In the genomic region with DNA sequence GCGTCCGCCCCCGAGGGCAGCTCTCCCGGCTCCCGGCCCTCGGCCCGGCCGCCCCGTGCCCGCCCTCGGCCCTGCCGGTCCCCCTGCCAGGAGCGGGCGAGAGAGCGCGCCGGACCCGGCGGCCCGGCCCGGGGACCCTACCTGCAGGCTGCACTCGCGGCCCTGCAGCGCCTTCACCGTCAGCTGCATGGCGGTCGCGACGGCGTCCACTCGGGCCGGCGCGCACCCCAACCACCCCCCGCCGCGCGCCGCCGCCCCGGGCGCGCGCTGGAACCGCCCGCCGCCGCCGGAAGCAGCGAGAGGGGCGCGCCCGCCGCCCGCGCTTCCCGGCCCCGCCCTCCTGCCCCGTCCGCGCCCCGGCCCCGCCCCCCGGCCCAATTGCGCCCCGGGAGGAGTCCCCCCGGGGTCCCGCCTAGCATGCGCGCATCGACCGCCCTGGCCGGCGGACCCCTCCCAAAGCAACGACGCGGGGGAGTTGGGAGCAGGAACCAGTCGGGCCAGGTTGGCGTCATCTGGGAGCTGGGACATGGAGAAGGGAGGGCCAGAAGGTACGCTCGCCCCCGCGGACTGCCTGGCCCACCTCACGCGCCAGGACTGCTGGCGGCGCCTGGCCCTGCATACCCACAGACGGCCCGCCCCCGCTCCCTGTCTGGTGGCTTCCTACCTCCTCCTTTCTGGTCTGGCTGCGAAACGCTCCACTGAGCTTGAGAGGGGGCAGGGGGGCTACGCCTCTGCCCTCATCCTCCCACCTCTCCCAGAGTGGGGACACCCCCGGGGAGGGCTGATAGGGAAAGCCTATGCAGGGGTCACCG, we compare ENCODE assay signal across 8 cellular contexts. TPM values are rescaled to one million over a fixed set of nuclear protein-coding genes. Genes with fewer than 3 reads are reported as not detected.
A peak's percentile ranks its signal among the peaks of the same experiment; 100 is the strongest.
DNase-seq lines count a peak whose midpoint lies in the region; ATAC-seq and TF ChIP-seq lines count a peak whose summit lies in the region.

A gene (minus strand): TSS at position 220 of the 812 bp plus-strand sequence. CDS start 31 bp downstream, at position 189.

- H3K9me3 ChIP-seq in cardiac muscle cell (ENCODE audit: low read depth) (no peaks in the 10 kb centered on the region), parathyroid adenoma (ENCODE audit: control insufficient read depth, low read length) (no peaks in the 10 kb centered on the region)

- H3K9ac ChIP-seq in parathyroid adenoma: no peak within 1 kb of the TSS

- in situ Hi-C loops in G401 (cut with HindIII; ENCODE audit: low sequenced_read_pairs): no loop called here

- no peaks in the 10 kb centered on the region for H3K27me3 Mint-ChIP-seq in activated naive CD8-positive, alpha-beta T cell treated with anti-CD3 and anti-CD28 coated beads, Interleukin-2, amount 10 ng/mL, durations not matched to agents 7 days and 5 days

- DNase-seq in G401 (ENCODE audit: low spot score) (no peak), HT-29 (ENCODE audit: low spot score) (peak; percentile 89), SK-N-DZ (ENCODE audit: low spot score) (peak; percentile 62), cardiac muscle cell (ENCODE audit: low read depth in 1 of 2, low spot score in 1 of 2) (peak; percentile 59 to 75), NCI-H2107 (lab: John Stamatoyannopoulos, UW) (no peak)
- peak; percentile 79 for DNase-seq in activated naive CD8-positive, alpha-beta T cell treated with anti-CD3 and anti-CD28 coated beads, Interleukin-2, amount 10 ng/mL, durations not matched to agents 7 days and 5 days

- peak within 1 kb of the TSS; percentile 68 for H2AFZ ChIP-seq in parathyroid adenoma

- TF ChIP-seq CTCF in cardiac muscle cell (IDR thresholded peaks at IDR 0.05; ENCODE audit: low read depth, low read length) (no peak), parathyroid adenoma (IDR thresholded peaks at IDR 0.05) (no peak)

- H3K79me2 ChIP-seq in parathyroid adenoma: no peaks in the 10 kb centered on the region

- peaks cover 6% of the 10 kb centered on the region for H3K36me3 Mint-ChIP-seq in activated naive CD8-positive, alpha-beta T cell treated with anti-CD3 and anti-CD28 coated beads, Interleukin-2, amount 10 ng/mL, durations not matched to agents 7 days and 5 days

- peaks cover 2% of the 10 kb centered on the region for H3K4me1 ChIP-seq in cardiac muscle cell (ENCODE audit: low read depth)
- H3K4me1 ChIP-seq in parathyroid adenoma: no peaks in the 10 kb centered on the region

- ATAC-seq in activated naive CD8-positive, alpha-beta T cell treated with anti-CD3 and anti-CD28 coated beads, Interleukin-2, amount 10 ng/mL, durations not matched to agents 7 days and 5 days (ENCODE audit: low read depth): peak; percentile 16
- ATAC-seq in GM19467 (IDR thresholded peaks at IDR 0.05; ENCODE audit: unreplicated experiment): no peak

- H3K36me3 ChIP-seq in cardiac muscle cell (no peaks in the 10 kb centered on the region), parathyroid adenoma (ENCODE audit: control insufficient read depth, insufficient read depth, low read length) (no peaks in the 10 kb centered on the region)

- H3K27me3 ChIP-seq in cardiac muscle cell (no peaks in the 10 kb centered on the region), parathyroid adenoma (ENCODE audit: control insufficient read depth, insufficient read depth, low read length) (no peaks in the 10 kb centered on the region)

- peak within 1 kb of the TSS; percentile 78 for H3K4me3 Mint-ChIP-seq in activated naive CD8-positive, alpha-beta T cell treated with anti-CD3 and anti-CD28 coated beads, Interleukin-2, amount 10 ng/mL, durations not matched to agents 7 days and 5 days

- H3K4me3 ChIP-seq in cardiac muscle cell (peak within 1 kb of the TSS; percentile 62), parathyroid adenoma (ENCODE audit: low read depth, low read length) (peak within 1 kb of the TSS; percentile 57)

- POLR2A ChIA-PET in activated naive CD8-positive, alpha-beta T cell treated with anti-CD3 and anti-CD28 coated beads, Interleukin-2, amount 10 ng/mL, durations not matched to agents 7 days and 5 days (lab: Charles Lee): interaction anchor here (0.8 to 2.9 kb wide), 13 partner anchors 10 to 116 kb away, joined by 3 to 15 read pairs (median 4); a partner anchor contains a TSS

- H3K4me1 Mint-ChIP-seq in activated naive CD8-positive, alpha-beta T cell treated with anti-CD3 and anti-CD28 coated beads, Interleukin-2, amount 10 ng/mL, durations not matched to agents 7 days and 5 days: peaks cover 9% of the 10 kb centered on the region

- H3K27ac Mint-ChIP-seq in activated naive CD8-positive, alpha-beta T cell treated with anti-CD3 and anti-CD28 coated beads, Interleukin-2, amount 10 ng/mL, durations not matched to agents 7 days and 5 days: peak within 1 kb of the TSS; percentile 89

- peak within 1 kb of the TSS; percentile 34 for H3K27ac ChIP-seq in cardiac muscle cell
- peak within 1 kb of the TSS; percentile 54 for H3K27ac ChIP-seq in parathyroid adenoma

- no peaks in the 10 kb centered on the region for H3K9me3 Mint-ChIP-seq in activated naive CD8-positive, alpha-beta T cell treated with anti-CD3 and anti-CD28 coated beads, Interleukin-2, amount 10 ng/mL, durations not matched to agents 7 days and 5 days

- H3K4me2 ChIP-seq in parathyroid adenoma (ENCODE audit: low read length): peak within 1 kb of the TSS; percentile 68

RNA-seq across cellular contexts. Expression of the gene that starts here (rescaled TPM):
- total RNA-seq in G401 (2014; rRNA removed; shearing (Covaris generic)): 48.2 and 58.1 TPM in 2 replicates
- total RNA-seq in HT-29 (2014; rRNA removed; shearing (Covaris generic)): 195 and 203 TPM in 2 replicates
- 67.7 and 67.9 TPM in 2 replicates for polyA plus RNA-seq in SK-N-DZ (2014; cell fraction: cytosol; rRNA removed)
- polyA plus RNA-seq in SK-N-DZ (2014; cell fraction: nucleus; rRNA removed): 48.9 and 50.1 TPM in 2 replicates
- total RNA-seq in activated naive CD8-positive, alpha-beta T cell treated with anti-CD3 and anti-CD28 coated beads, Interleukin-2, amount 10 ng/mL, durations not matched to agents 7 days and 5 days: 10 to 100 TPM; 43.8 to 45.3 TPM
- 65.2 and 103 TPM in 2 replicates for total RNA-seq in cardiac muscle cell
- polyA plus RNA-seq in cardiac muscle cell: 53.4 and 60.7 TPM in 2 replicates

Comparison
In these comparisons a context has a peak if more than half of its experiments do, and no peak if none do; other contexts are left out.
1. DNase-seq: peak in HT-29 (single experiment), SK-N-DZ (single experiment), activated naive CD8-positive, alpha-beta T cell treated with anti-CD3 and anti-CD28 coated beads, Interleukin-2, amount 10 ng/mL, durations not matched to agents 7 days and 5 days (single experiment) and cardiac muscle cell (2 of 2); none in G401 (single experiment) and NCI-H2107 (single experiment).